ENCODE assay signal across 8 cellular contexts in genomic region chr1:212284744-212285684, GRCh38. TPM values are rescaled to one million over a fixed set of nuclear protein-coding genes. Genes with fewer than 3 reads are reported as not detected.
DNase-seq lines count a peak whose midpoint lies in the region; ATAC-seq lines count a peak whose summit lies in the region.

TSS of gene PPP2R5A (plus strand) at chr1:212285410. CDS start at chr1:212286111, 701 bp downstream.

- H3K27me3 ChIP-seq in effector memory CD4-positive, alpha-beta T cell (replicated peaks; ENCODE audit: control insufficient read depth, insufficient read depth, low read length, poor library complexity, severe bottlenecking) = no peaks in the 10 kb centered on the region

- CTCF ChIA-PET in activated CD8-positive, alpha-beta memory T cell treated with anti-CD3 and anti-CD28 coated beads for 36 hours (lab: Charles Lee) = interaction anchor here (0.6 to 2.7 kb wide), 7 partner anchors 11 to 1476 kb away, joined by 3 to 10 read pairs (median 3); partner anchors contain the start of genes DTL and INTS7

- H3K27ac ChIP-seq in effector memory CD4-positive, alpha-beta T cell (ENCODE audit: insufficient read depth, low read length, poor library complexity, severe bottlenecking) = peak within 1 kb of the TSS; percentile 91

- H3K36me3 ChIP-seq in effector memory CD4-positive, alpha-beta T cell (ENCODE audit: control insufficient read depth, insufficient read depth, low read length) = no peaks in the 10 kb centered on the region

- POLR2A ChIA-PET in activated CD8-positive, alpha-beta memory T cell treated with anti-CD3 and anti-CD28 coated beads for 36 hours (lab: Charles Lee) = interaction anchor here (0.6 to 0.9 kb wide), 4 partner anchors 9 to 250 kb away, joined by 3 to 5 read pairs (median 4); partner anchors contain the start of genes DTL and INTS7

- peak within 1 kb of the TSS; percentile 86 for H3K4me3 ChIP-seq in effector memory CD4-positive, alpha-beta T cell (ENCODE audit: insufficient read depth, low read depth, low read length, poor library complexity, severe bottlenecking)

- peaks cover 18% of the 10 kb centered on the region for H3K4me1 ChIP-seq in effector memory CD4-positive, alpha-beta T cell (ENCODE audit: control insufficient read depth, insufficient read depth, low read length, poor library complexity, severe bottlenecking)

- H3K9me3 ChIP-seq in effector memory CD4-positive, alpha-beta T cell (ENCODE audit: control insufficient read depth, low read length) = no peaks in the 10 kb centered on the region

- peak; percentile 92 for ATAC-seq in GM19467 (IDR thresholded peaks at IDR 0.05; ENCODE audit: unreplicated experiment)

- DNase-seq in CMK (ENCODE audit: low read depth) (peak; percentile 99), HS-5 (ENCODE audit: low read depth) (peak; percentile 93), medulla oblongata (ENCODE audit: extremely low spot score) (peak; percentile 99)
- peak; percentile 99 for DNase-seq in NK-92 treated with Interleukin-12 subunit alpha and Interleukin-12 subunit beta, amount 100 ng/mL, for 24 hours (lab: John Stamatoyannopoulos, UW)
- peak; percentile 97 to 99 (median 98) for DNase-seq in effector memory CD4-positive, alpha-beta T cell
- DNase-seq in stimulated activated CD8-positive, alpha-beta memory T cell treated with anti-CD3 and anti-CD28 coated beads, Interleukin-12 subunit alpha, Interleukin-12 subunit beta, amount 100 ng/mL, for 24 hours (ENCODE audit: extremely low read depth) = peak; percentile 94

RNA-seq across cellular contexts. Expression of gene PPP2R5A, which starts in this region (rescaled TPM):
- total RNA-seq in activated CD8-positive, alpha-beta memory T cell treated with anti-CD3 and anti-CD28 coated beads for 36 hours = 10 to 100 TPM; 42.0 to 42.9 TPM

Comparison
In these comparisons a context has a peak if more than half of its experiments do, and no peak if none do; other contexts are left out.
1. Peak in every context shown above with its lines: DNase-seq, ATAC-seq, H3K4me3 ChIP-seq and H3K27ac ChIP-seq.